1 cellular context compared by ENCODE assay signal in genomic region chr2:15446961-15447360, GRCh38.
TF ChIP-seq lines count a peak whose summit lies in the region.

No MANE protein-coding gene starts in this region.

TF ChIP-seq in GM23338, 12 proteins besides CTCF, POLR2A, EP300 and RAD21 (continued from another document):
- no peak for TF ChIP-seq REST (IDR thresholded peaks at IDR 0.05; ENCODE audit: unreplicated experiment)
- no peak for TF ChIP-seq CREB1 (CRISPR knock-in tag; IDR thresholded peaks at IDR 0.05; ENCODE audit: low read depth)
- no peak for TF ChIP-seq JUNB (IDR thresholded peaks at IDR 0.05; ENCODE audit: unreplicated experiment)
